In genomic region chr15:84199865-84200264, GRCh38 we compare ENCODE assay signal across 1 cellular context. TPM values are rescaled to one million over a fixed set of nuclear protein-coding genes. Genes with fewer than 3 reads are reported as not detected.
"Had no signal": no experiment of that assay in that cellular context is flagged by ENCODE, and none has a peak within 500 bp of the region (broad histone marks: within the 10 kb centered on the region; RNA-seq: fewer than 3 reads in every experiment).

No MANE protein-coding gene starts in this region.

RNA-seq across cellular contexts. Expression of gene GOLGA6L4, which starts 35.7 kb away (rescaled TPM):
- polyA plus RNA-seq: naive thymus-derived CD4-positive, alpha-beta T cell had no signal
